8 cellular contexts compared by ENCODE assay signal in genomic region chr11:70397983-70398833, GRCh38. TPM values are rescaled to one million over a fixed set of nuclear protein-coding genes. Genes with fewer than 3 reads are reported as not detected.
DNase-seq lines count a peak whose midpoint lies in the region; ATAC-seq and TF ChIP-seq lines count a peak whose summit lies in the region.

TSS of gene CTTN (plus strand) at chr11:70398529. CDS start at chr11:70407298, 8,769 bp downstream.

- peak within 1 kb of the TSS; percentile 22 to 86 (median 70) for H3K27ac ChIP-seq in spleen

- intact Hi-C loops in spleen (cut with DNase I; ENCODE audit: low total_unique reads) = no loop called here

- WGBS in spleen, 5 donors = 0 to 1% (median 1%) methylated on average over 28 to 93 of the region's 93 CpGs

- H3K27me3 ChIP-seq in spleen (replicated peaks in 1 of 7) = peaks cover 0 to 88% (median 31%) of the 10 kb centered on the region in 7 donors

- peak within 1 kb of the TSS; percentile 57 to 86 (median 65) for H3K4me3 ChIP-seq in spleen

- H3K36me3 ChIP-seq in spleen = no peaks in the 10 kb centered on the region

- TF ChIP-seq POLR2A in spleen (IDR thresholded peaks at IDR 0.05) = no peak

- H3K9me3 ChIP-seq in spleen = no peaks in the 10 kb centered on the region

- H3K4me1 ChIP-seq in spleen = peaks cover 12 to 67% (median 47%) of the 10 kb centered on the region in 6 donors

- ATAC-seq in HG03045 (IDR thresholded peaks at IDR 0.05; ENCODE audit: unreplicated experiment) = peak; percentile 49
- no peak for ATAC-seq in GM18868 (IDR thresholded peaks at IDR 0.05; ENCODE audit: unreplicated experiment)

- DNase-seq in EH (ENCODE audit: low read depth) = peak; percentile 86
- peak; percentile 92 for DNase-seq in NCI-H345 (lab: John Stamatoyannopoulos, UW)
- DNase-seq in activated CD4-positive, alpha-beta T cell treated with anti-CD3 and anti-CD28 coated beads for 24 hours (ENCODE audit: low read depth in 2 of 2) = peak; percentile 61 to 66
- peak; percentile 74 for DNase-seq in cerebellar cortex (ENCODE audit: low spot score)
- peak; percentile 96 for DNase-seq in islet precursor cell
- peak; percentile 94 for DNase-seq in spleen

- TF ChIP-seq CTCF in spleen (IDR thresholded peaks at IDR 0.05 in 8 of 11, conservative IDR thresholded peaks at IDR 0.05 in 3 of 11) = peak in 1 of 11 experiments; percentile 26

RNA-seq across cellular contexts. Expression of gene CTTN, which starts in this region (rescaled TPM):
- 100 to 1,000 TPM in 5 of 7 donors, 10 to 100 TPM in 2; 89.2 to 149 (median 115) TPM for total RNA-seq in spleen
- 10 to 100 TPM; 18.4 to 52.5 (median 30.3) TPM for polyA plus RNA-seq in spleen
